8 cellular contexts compared by ENCODE assay signal in the genomic region with DNA sequence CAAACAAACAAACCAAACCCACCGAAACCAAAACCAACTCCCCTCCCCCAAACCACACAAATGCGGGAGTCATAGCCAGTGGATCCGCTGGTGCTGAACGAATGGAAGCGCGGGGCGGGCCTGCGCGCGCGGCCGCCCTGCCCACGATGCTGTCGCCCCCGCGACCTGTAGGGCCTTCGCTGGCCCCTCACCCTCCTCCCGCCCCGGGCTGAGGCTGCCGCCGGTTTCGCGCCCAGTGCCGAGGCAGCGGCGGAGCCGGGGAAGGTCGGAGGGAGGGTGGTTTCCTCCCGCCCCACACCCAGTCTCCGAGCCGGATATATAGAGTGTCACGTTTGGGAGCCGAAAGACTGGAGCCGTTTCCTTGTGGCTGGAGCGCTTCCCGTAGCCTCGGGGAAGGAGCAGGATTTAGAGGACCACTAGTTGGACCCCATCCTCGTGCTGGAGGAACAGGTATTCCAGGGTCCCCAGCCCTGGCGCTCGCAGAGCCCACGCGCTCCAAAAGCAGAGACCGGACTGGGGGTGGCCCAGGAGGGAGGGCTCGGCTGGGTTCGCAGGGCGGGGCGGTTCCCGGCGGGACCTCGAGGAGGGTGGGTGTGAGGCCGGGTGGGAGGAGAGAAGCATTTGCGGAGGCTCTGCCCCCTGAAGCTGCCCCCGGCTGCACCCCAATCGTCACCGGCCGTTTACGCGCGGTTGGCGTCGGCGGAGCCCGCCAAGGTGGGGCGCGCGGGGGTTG. TPM values are rescaled to one million over a fixed set of nuclear protein-coding genes. Genes with fewer than 3 reads are reported as not detected.
DNase-seq lines count a peak whose midpoint lies in the region; ATAC-seq and TF ChIP-seq lines count a peak whose summit lies in the region.

A gene (plus strand): TSS at position 321 of the 733 bp plus-strand sequence. CDS start 121,172 bp downstream, outside the sequence.

- H3K4me3 Mint-ChIP-seq in H9 = peak within 1 kb of the TSS; percentile 84 to 91
- H3K4me3 Mint-ChIP-seq in stimulated activated naive B cell treated with anti-CD40 and anti-IgM and Interleukin-4, amounts not matched to agents 10 μg/mL and 1 μg/mL and 100 μg/mL, for 72 hours = peak within 1 kb of the TSS; percentile 84 to 89

- H3K4me3 ChIP-seq in GM08714 (ENCODE audit: low read length) (peak within 1 kb of the TSS; percentile 84), epithelial cell of esophagus (ENCODE audit: low read length) (peak within 1 kb of the TSS; percentile 59), mononuclear cell (ENCODE audit: low read length) (peak within 1 kb of the TSS; percentile 69)

- H2AFZ ChIP-seq in H9 (ENCODE audit: low read length) = peak within 1 kb of the TSS; percentile 60

- H3K9ac ChIP-seq in H9 (ENCODE audit: extremely low read depth, insufficient read length, low read length) = peak within 1 kb of the TSS; percentile 88

- H3K4ac ChIP-seq in H9 (ENCODE audit: low read depth, low read length) = peak within 1 kb of the TSS; percentile 49; the same call in 1 of the 2 replicates

- H4K20me1 ChIP-seq in H9 (ENCODE audit: control insufficient read depth, insufficient read depth, insufficient read length) = no peaks in the 10 kb centered on the region

- H2BK20ac ChIP-seq in H9 (ENCODE audit: low read depth, low read length, poor library complexity, severe bottlenecking) = peak within 1 kb of the TSS; percentile 76

- DNase-seq in H9 = peak; percentile 67
- DNase-seq in NCI-H2227 (lab: John Stamatoyannopoulos, UW; ENCODE audit: unreplicated experiment) = peak; percentile 51
- DNase-seq in activated CD8-positive, alpha-beta memory T cell treated with anti-CD3 and anti-CD28 coated beads, Interleukin-2, amount 50 U/mL, for 48 hours = peak; percentile 74
- DNase-seq in epithelial cell of esophagus (ENCODE audit: low read depth) = peak; percentile 36
- DNase-seq in stimulated activated naive B cell treated with anti-CD40 and anti-IgM and Interleukin-4, amounts not matched to agents 10 μg/mL and 1 μg/mL and 100 μg/mL, for 72 hours = no peak
- DNase-seq in NCI-H1417 treated with DMSO at 0.1 percent for 48 hours (lab: John Stamatoyannopoulos, UW) = no peak

- H3K18ac ChIP-seq in H9 (ENCODE audit: insufficient read length, low read depth, low read length) = peak within 1 kb of the TSS; percentile 96

- H3K23ac ChIP-seq in H9 (ENCODE audit: insufficient read length, low read depth, low read length) = no peak within 1 kb of the TSS

- no peak within 1 kb of the TSS for H3K27ac ChIP-seq in H9 (ENCODE audit: insufficient read length, low read depth, low read length)

- H2BK12ac ChIP-seq in H9 (ENCODE audit: insufficient read length, low read depth, low read length) = peak within 1 kb of the TSS; percentile 75

- H3K27me3 ChIP-seq in H9 (ENCODE audit: insufficient read depth, low read length) (no peaks in the 10 kb centered on the region), mononuclear cell (ENCODE audit: insufficient read depth, low read length) (no peaks in the 10 kb centered on the region)

- peak within 1 kb of the TSS; percentile 58 for H2BK5ac ChIP-seq in H9 (ENCODE audit: insufficient read length, low read length)

- H3K9me3 ChIP-seq in H9 (ENCODE audit: control insufficient read depth, low read depth, low read length) (no peaks in the 10 kb centered on the region), mononuclear cell (ENCODE audit: low read depth, low read length) (no peaks in the 10 kb centered on the region)

- H3T11ph ChIP-seq in H9 (ENCODE audit: low read length) = no peak within 1 kb of the TSS

- peak within 1 kb of the TSS; percentile 55 to 98 (median 97); a peak in 6 of 7 replicates for H3K27ac Mint-ChIP-seq in H9
- H3K27ac Mint-ChIP-seq in stimulated activated naive B cell treated with anti-CD40 and anti-IgM and Interleukin-4, amounts not matched to agents 10 μg/mL and 1 μg/mL and 100 μg/mL, for 72 hours = peak within 1 kb of the TSS; percentile 78

- no peak within 1 kb of the TSS for H2BK120ac ChIP-seq in H9 (ENCODE audit: low read depth, low read length, poor library complexity, severe bottlenecking)

- H3K79me2 ChIP-seq in H9 (ENCODE audit: insufficient read depth, low read length) = no peaks in the 10 kb centered on the region

- H3K9me3 Mint-ChIP-seq in H9 = peaks cover 0 to 3% of the 10 kb centered on the region in 2 experiments; a peak in 3 of 5 replicates
- no peaks in the 10 kb centered on the region for H3K9me3 Mint-ChIP-seq in stimulated activated naive B cell treated with anti-CD40 and anti-IgM and Interleukin-4, amounts not matched to agents 10 μg/mL and 1 μg/mL and 100 μg/mL, for 72 hours

- H2BK15ac ChIP-seq in H9 (ENCODE audit: low read depth, low read length) = peak within 1 kb of the TSS; percentile 91; the same call in 1 of the 2 replicates

- peaks cover 46 to 49% of the 10 kb centered on the region in 2 experiments for H3K4me1 Mint-ChIP-seq in H9
- H3K4me1 Mint-ChIP-seq in stimulated activated naive B cell treated with anti-CD40 and anti-IgM and Interleukin-4, amounts not matched to agents 10 μg/mL and 1 μg/mL and 100 μg/mL, for 72 hours = peaks cover 16 to 31% of the 10 kb centered on the region in 2 donors

- peak; percentile 52 to 60 for ATAC-seq in stimulated activated naive B cell treated with anti-CD40 and anti-IgM and Interleukin-4, amounts not matched to agents 10 μg/mL and 1 μg/mL and 100 μg/mL, for 72 hours (replicated peaks)

- no peak for TF ChIP-seq CTCF in H9 (conservative IDR thresholded peaks at IDR 0.05)
- TF ChIP-seq CTCF in epithelial cell of esophagus (IDR thresholded peaks at IDR 0.05; ENCODE audit: insufficient read depth, low read depth, low read length, missing control alignments) = no peak

- H3K27me3 Mint-ChIP-seq in H9 (ENCODE audit: low read depth) = peaks cover 9% of the 10 kb centered on the region
- H3K27me3 Mint-ChIP-seq in stimulated activated naive B cell treated with anti-CD40 and anti-IgM and Interleukin-4, amounts not matched to agents 10 μg/mL and 1 μg/mL and 100 μg/mL, for 72 hours = peaks cover 20 to 35% of the 10 kb centered on the region in 2 donors

- peak within 1 kb of the TSS; percentile 63 for H3K56ac ChIP-seq in H9 (ENCODE audit: insufficient read length, low read depth, low read length)

- H3K4me1 ChIP-seq in H9 (ENCODE audit: insufficient read depth, low read length) (peaks cover 2% of the 10 kb centered on the region; the same call in 1 of the 2 replicates), mononuclear cell (ENCODE audit: insufficient read depth, low read length) (peaks cover 51% of the 10 kb centered on the region)

- 100% methylated on average over 1 of the region's 66 CpGs for WGBS in H9 (ENCODE audit: extremely low coverage, insufficient read length, low lambda C conversion rate)

- H3K14ac ChIP-seq in H9 (ENCODE audit: insufficient read depth, low read length) = peak within 1 kb of the TSS; percentile 99

- peaks cover 0 to 6% (median 3%) of the 10 kb centered on the region in 3 experiments; a peak in 3 of 7 replicates for H3K36me3 Mint-ChIP-seq in H9 (ENCODE audit: insufficient read depth in 1 of 3, low read depth in 3 of 3)
- no peaks in the 10 kb centered on the region for H3K36me3 Mint-ChIP-seq in stimulated activated naive B cell treated with anti-CD40 and anti-IgM and Interleukin-4, amounts not matched to agents 10 μg/mL and 1 μg/mL and 100 μg/mL, for 72 hours

- peak within 1 kb of the TSS; percentile 65 for H3K4me2 ChIP-seq in H9 (ENCODE audit: insufficient read depth, insufficient read length, low read length)

- H2AK5ac ChIP-seq in H9 (ENCODE audit: insufficient read length, low read length) = no peak within 1 kb of the TSS

- H3K79me1 ChIP-seq in H9 (ENCODE audit: insufficient read depth, low read depth, low read length, poor library complexity, severe bottlenecking) = no peaks in the 10 kb centered on the region

- peak within 1 kb of the TSS; percentile 98 for H4K91ac ChIP-seq in H9 (ENCODE audit: insufficient read length, low read depth, low read length)

- H4K8ac ChIP-seq in H9 (replicated peaks; ENCODE audit: insufficient read length, low read depth, low read length) = peak within 1 kb of the TSS; percentile 72

- peaks cover 19% of the 10 kb centered on the region for H3K23me2 ChIP-seq in H9 (ENCODE audit: insufficient read length, low read depth, low read length, poor library complexity, severe bottlenecking)

- H4K5ac ChIP-seq in H9 (ENCODE audit: insufficient read length, low read depth, low read length) = peak within 1 kb of the TSS; percentile 91

RNA-seq across cellular contexts. Expression of the gene that starts here (rescaled TPM):
- total RNA-seq in H9 (2021) = 17.9 and 22.1 TPM in 2 replicates
- total RNA-seq in mononuclear cell = 7.0 TPM

Comparison
In these comparisons a context has a peak if more than half of its experiments do, and no peak if none do; other contexts are left out.
1. DNase-seq: peak in H9 (single experiment), NCI-H2227 (single experiment), activated CD8-positive, alpha-beta memory T cell treated with anti-CD3 and anti-CD28 coated beads, Interleukin-2, amount 50 U/mL, for 48 hours (single experiment) and epithelial cell of esophagus (single experiment); none in stimulated activated naive B cell treated with anti-CD40 and anti-IgM and Interleukin-4, amounts not matched to agents 10 μg/mL and 1 μg/mL and 100 μg/mL, for 72 hours (single experiment) and NCI-H1417 treated with DMSO at 0.1 percent for 48 hours (single experiment).
2. Peak in every context shown above with its lines, with median percentiles within 50 percentile points of each other: H3K4me3 ChIP-seq.